Comparison of ENCODE assay signal across 12 cellular contexts in genomic region chr15:67824157-67824899, GRCh38. TPM values are rescaled to one million over a fixed set of nuclear protein-coding genes. Genes with fewer than 3 reads are reported as not detected.
DNase-seq lines count a peak whose midpoint lies in the region; ATAC-seq and TF ChIP-seq lines count a peak whose summit lies in the region.
"Had no signal": no experiment of that assay in that cellular context is flagged by ENCODE, and none has a peak within 500 bp of the region (broad histone marks: within the 10 kb centered on the region; RNA-seq: fewer than 3 reads in every experiment).

No MANE protein-coding gene starts in this region.

- peaks cover 99% of the 10 kb centered on the region for H3K27me3 ChIP-seq in BLaER1
- peaks cover 80% of the 10 kb centered on the region for H3K27me3 ChIP-seq in WERI-Rb-1 (ENCODE audit: insufficient read depth, low read depth, severe bottlenecking)
- H3K27me3 ChIP-seq in right atrium auricular region, result peaks cover 72 to 98% of the 10 kb centered on the region in 2 donors

- no peak overlapping the region for H3K4me2 ChIP-seq in BLaER1

- H3K9me3 Mint-ChIP-seq in memory B cell, result peaks cover 5% of the 10 kb centered on the region

- H4K20me1 ChIP-seq in BLaER1, result peaks cover 53% of the 10 kb centered on the region; the same call in 1 of the 2 replicates

- peaks cover 4% of the 10 kb centered on the region for H3K36me3 Mint-ChIP-seq in memory B cell

- H3K36me3 ChIP-seq in BLaER1, result 0 out of 2 replicates have a peak, but pooled peaks cover 4% of the 10 kb centered on the region
- no peaks in the 10 kb centered on the region for H3K36me3 ChIP-seq in ES-I3 (ENCODE audit: insufficient read depth, low read length)
- no peaks in the 10 kb centered on the region for H3K36me3 ChIP-seq in WERI-Rb-1
- no peaks in the 10 kb centered on the region for H3K36me3 ChIP-seq in right atrium auricular region
- H3K36me3 ChIP-seq: pancreas had no signal

- TF ChIP-seq CTCF in WERI-Rb-1 (IDR thresholded peaks at IDR 0.05; ENCODE audit: low read depth, low read length), result no peak
- TF ChIP-seq CTCF in right atrium auricular region (IDR thresholded peaks at IDR 0.05), result no peak

- H3K27ac ChIP-seq in BLaER1 (no peak overlapping the region), WERI-Rb-1 (no peak overlapping the region), right atrium auricular region (no peak overlapping the region)
- H3K27ac ChIP-seq: pancreas had no signal

- H3K4me1 ChIP-seq in BLaER1 (no peaks in the 10 kb centered on the region), ES-I3 (ENCODE audit: insufficient read depth, low read length) (peaks cover 4% of the 10 kb centered on the region; the same call in 1 of the 2 replicates), right atrium auricular region (peaks cover 0 to 84% of the 10 kb centered on the region in 2 donors)

- H3K4me1 Mint-ChIP-seq in memory B cell, result peaks cover 31% of the 10 kb centered on the region

- DNase-seq in WERI-Rb-1, result no peak
- DNase-seq in memory B cell (ENCODE audit: low spot score in 2 of 2), result peak in 1 of 2 donors; percentile 29
- DNase-seq in stimulated activated CD4-positive, alpha-beta T cell treated with anti-CD3 and anti-CD28 coated beads, Interleukin-12 subunit alpha, Interleukin-12 subunit beta, amount 100 ng/mL, for 4 hours, result no peak
- DNase-seq in NCI-H82 (lab: John Stamatoyannopoulos, UW), result no peak
- DNase-seq in right atrium auricular region (ENCODE audit: low spot score), result no peak
- DNase-seq: stimulated activated CD4-positive, alpha-beta T cell treated with anti-CD3 and anti-CD28 coated beads, Interleukin-4, amount 100 ng/mL, for 4 hours had no signal

- H3K9ac ChIP-seq in BLaER1 (no peak overlapping the region), ES-I3 (ENCODE audit: low read depth, low read length) (peak overlapping the region; percentile 1; the same call in 1 of the 2 replicates)

- H3K9me3 ChIP-seq in BLaER1, result peaks cover 83% of the 10 kb centered on the region
- no peaks in the 10 kb centered on the region for H3K9me3 ChIP-seq in ES-I3 (ENCODE audit: control insufficient read depth, insufficient read depth, low read length)
- peaks cover 20% of the 10 kb centered on the region for H3K9me3 ChIP-seq in WERI-Rb-1 (ENCODE audit: severe bottlenecking)
- no peaks in the 10 kb centered on the region for H3K9me3 ChIP-seq in right atrium auricular region
- H3K9me3 ChIP-seq: pancreas had no signal

- ATAC-seq in memory B cell (ENCODE audit: low read depth), result peak; percentile 6
- ATAC-seq in GM21786 (IDR thresholded peaks at IDR 0.05; ENCODE audit: unreplicated experiment), result no peak

- peak overlapping the region; percentile 82 for H3K27ac Mint-ChIP-seq in memory B cell

- H3K27me3 Mint-ChIP-seq in memory B cell, result peaks cover 39% of the 10 kb centered on the region

- peak overlapping the region; percentile 82 for H3K4me3 Mint-ChIP-seq in memory B cell

- 0 out of 2 replicates have a peak overlapping the region, but pooled peaks have one; percentile 31 for H3K4me3 ChIP-seq in BLaER1
- H3K4me3 ChIP-seq in WERI-Rb-1 (ENCODE audit: low read depth, low read length), result peak overlapping the region; percentile 51
- H3K4me3 ChIP-seq in right atrium auricular region, result no peak overlapping the region

RNA-seq across cellular contexts. Expression of gene SKOR1, which starts 1.0 kb away (rescaled TPM):
- under 1 TPM in 1 of 2 donors, not detected in 1; 0.12 TPM for total RNA-seq in right atrium auricular region
- total RNA-seq: Daoy, kidney epithelial cell had no signal

RNA-seq across cellular contexts. Expression of gene RNU6-1, which starts 15.5 kb away (rescaled TPM):
- not detected for total RNA-seq in right atrium auricular region
- total RNA-seq: Daoy, kidney epithelial cell, pancreas had no signal

Comparison
In these comparisons a context has a peak if more than half of its experiments do, and no peak if none do; other contexts are left out.
1. H3K4me3 ChIP-seq: peak in BLaER1 (single experiment) and WERI-Rb-1 (single experiment); none in right atrium auricular region (0 of 2).